In the genomic region with DNA sequence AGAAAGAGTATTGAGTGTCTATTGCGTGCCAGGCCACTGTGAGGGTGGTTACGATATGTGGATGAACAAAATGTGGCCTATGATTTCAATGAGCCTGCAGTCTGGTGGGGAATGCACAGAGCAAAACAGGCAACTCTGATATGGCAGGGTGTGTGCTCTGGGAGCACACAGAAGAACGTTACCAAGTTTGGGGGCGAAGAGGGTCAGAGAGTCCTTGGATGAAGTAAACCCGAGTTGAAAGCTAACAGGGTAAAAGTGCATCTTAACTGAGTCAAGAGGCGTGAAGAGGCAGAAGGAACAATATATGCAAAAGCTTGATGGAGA, we compare ENCODE assay signal across 8 cellular contexts. TPM values are rescaled to one million over a fixed set of nuclear protein-coding genes. Genes with fewer than 3 reads are reported as not detected.
DNase-seq lines count a peak whose midpoint lies in the region; ATAC-seq and TF ChIP-seq lines count a peak whose summit lies in the region.

No MANE protein-coding gene starts in this region.

- H3K9me3 ChIP-seq in ES-I3 (ENCODE audit: control insufficient read depth, insufficient read depth, low read length) (no peaks in the 10 kb centered on the region), MG63 (no peaks in the 10 kb centered on the region), endocrine pancreas (ENCODE audit: control insufficient read depth, low read length) (no peaks in the 10 kb centered on the region), neural progenitor cell (ENCODE audit: low read depth) (no peaks in the 10 kb centered on the region)

- no peaks in the 10 kb centered on the region for H4K20me1 ChIP-seq in neural progenitor cell (ENCODE audit: low read depth)

- peak overlapping the region; percentile 62 for H3K4me3 ChIP-seq in MG63
- H3K4me3 ChIP-seq in endocrine pancreas (ENCODE audit: control insufficient read depth, insufficient read depth, low read length) = peak overlapping the region; percentile 72
- peak overlapping the region; percentile 73 for H3K4me3 ChIP-seq in neural progenitor cell

- H3K4me2 ChIP-seq in neural progenitor cell = peak overlapping the region; percentile 89

- H3K36me3 Mint-ChIP-seq in neural progenitor cell = no peaks in the 10 kb centered on the region

- peak overlapping the region; percentile 97 for H3K27ac Mint-ChIP-seq in neural progenitor cell

- peak overlapping the region; percentile 88 for H2AFZ ChIP-seq in neural progenitor cell (replicated peaks)

- H3K4me1 ChIP-seq in ES-I3 (ENCODE audit: insufficient read depth, low read length) (no peaks in the 10 kb centered on the region), endocrine pancreas (ENCODE audit: control insufficient read depth, insufficient read depth, low read length) (no peaks in the 10 kb centered on the region), neural progenitor cell (peaks cover 7% of the 10 kb centered on the region)

- H3K27me3 Mint-ChIP-seq in neural progenitor cell (ENCODE audit: insufficient read depth, low read depth) = peaks cover 3% of the 10 kb centered on the region

- H3K9me3 Mint-ChIP-seq in neural progenitor cell = no peaks in the 10 kb centered on the region

- DNase-seq in MG63 (no peak), neural progenitor cell (ENCODE audit: low spot score) (no peak), NCI-H1105 (lab: John Stamatoyannopoulos, UW) (no peak)
- no peak for DNase-seq in activated CD8-positive, alpha-beta memory T cell treated with anti-CD3 and anti-CD28 coated beads, Interleukin-2, amount 50 U/mL, for 48 hours

- peaks cover 18% of the 10 kb centered on the region for H3K4me1 Mint-ChIP-seq in neural progenitor cell

- H3K36me3 ChIP-seq in ES-I3 (ENCODE audit: insufficient read depth, low read length) (no peaks in the 10 kb centered on the region), MG63 (no peaks in the 10 kb centered on the region), endocrine pancreas (ENCODE audit: control insufficient read depth, insufficient read depth, low read length) (peaks cover 3% of the 10 kb centered on the region), neural progenitor cell (no peaks in the 10 kb centered on the region)

- H3K4me3 Mint-ChIP-seq in neural progenitor cell = peak overlapping the region; percentile 92

- H3F3A ChIP-seq in neural progenitor cell (ENCODE audit: low read depth) = peaks cover 14% of the 10 kb centered on the region

- peaks cover 8% of the 10 kb centered on the region for H3K79me2 ChIP-seq in neural progenitor cell (ENCODE audit: low read depth)

- ATAC-seq in HG03521 (IDR thresholded peaks at IDR 0.05; ENCODE audit: unreplicated experiment) = no peak
- no peak for ATAC-seq in HG03439 (IDR thresholded peaks at IDR 0.05; ENCODE audit: unreplicated experiment)

- H3K27ac ChIP-seq in neural progenitor cell = peak overlapping the region; percentile 90

- peak overlapping the region; percentile 74 for H3K9ac ChIP-seq in ES-I3 (ENCODE audit: low read depth, low read length)
- peak overlapping the region; percentile 61 for H3K9ac ChIP-seq in endocrine pancreas (ENCODE audit: control insufficient read depth, insufficient read depth, low read length)
- H3K9ac ChIP-seq in neural progenitor cell = peak overlapping the region; percentile 71

- H3K27me3 ChIP-seq in MG63 = no peaks in the 10 kb centered on the region
- no peaks in the 10 kb centered on the region for H3K27me3 ChIP-seq in endocrine pancreas (ENCODE audit: control insufficient read depth, insufficient read depth, low read length)
- H3K27me3 ChIP-seq in neural progenitor cell = no peaks in the 10 kb centered on the region

- TF ChIP-seq CTCF in neural progenitor cell (IDR thresholded peaks at IDR 0.05) = no peak

RNA-seq across cellular contexts. Expression of gene CFAP68, which starts 0.3 kb away (rescaled TPM):
- total RNA-seq in MG63 (2014; rRNA removed; shearing (Covaris generic); ENCODE audit: low replicate concordance) = 11.3 and 27.4 TPM in 2 replicates
- total RNA-seq in neural progenitor cell (ENCODE audit: low replicate concordance) = 28.6 and 46.7 TPM in 2 replicates

RNA-seq across cellular contexts. Expression of gene FDXACB1, which starts 0.6 kb away (rescaled TPM):
- total RNA-seq in MG63 (2014; rRNA removed; shearing (Covaris generic); ENCODE audit: low replicate concordance) = 2.3 and 2.5 TPM in 2 replicates
- 4.0 and 6.0 TPM in 2 replicates for total RNA-seq in neural progenitor cell (ENCODE audit: low replicate concordance)

RNA-seq across cellular contexts. Expression of gene ALG9, which starts 8.2 kb away (rescaled TPM):
- 16.4 and 23.6 TPM in 2 replicates for total RNA-seq in MG63 (2014; rRNA removed; shearing (Covaris generic); ENCODE audit: low replicate concordance)
- 36.9 and 39.5 TPM in 2 replicates for total RNA-seq in neural progenitor cell (ENCODE audit: low replicate concordance)

RNA-seq across cellular contexts. Expression of gene CRYAB, which starts 32.0 kb away (rescaled TPM):
- total RNA-seq in MG63 (2014; rRNA removed; shearing (Covaris generic); ENCODE audit: low replicate concordance) = 0.67 and 15.7 TPM in 2 replicates
- total RNA-seq in neural progenitor cell (ENCODE audit: low replicate concordance) = 0.45 TPM in 1 of 2 replicates, not detected in the other

RNA-seq across cellular contexts. Expression of gene HSPB2, which starts 32.9 kb away (rescaled TPM):
- total RNA-seq in MG63 (2014; rRNA removed; shearing (Covaris generic); ENCODE audit: low replicate concordance) = 3.8 TPM in 1 of 2 replicates, not detected in the other
- total RNA-seq in neural progenitor cell (ENCODE audit: low replicate concordance) = not detected in 2 replicates
